In the genomic region with DNA sequence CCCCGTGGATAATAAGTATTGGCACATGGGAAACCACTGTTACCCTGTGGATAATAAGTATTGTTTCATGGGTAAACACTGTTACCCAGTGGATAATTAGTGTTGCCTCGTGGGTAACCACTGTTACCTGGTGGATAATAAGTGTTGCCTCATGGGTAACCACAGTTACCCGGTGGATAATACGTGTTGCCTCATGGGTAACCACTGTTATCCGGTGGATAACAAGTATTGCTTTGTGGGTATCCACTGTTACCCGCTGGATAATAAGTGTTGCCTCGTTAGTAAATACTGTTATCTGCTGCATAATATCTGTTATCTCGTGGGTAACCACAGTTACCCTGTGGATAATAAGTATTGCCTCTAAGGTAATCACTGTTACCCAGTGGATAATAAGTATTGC, we compare ENCODE assay signal across 34 cellular contexts. TPM values are rescaled to one million over a fixed set of nuclear protein-coding genes. Genes with fewer than 3 reads are reported as not detected.
"Had no signal": no experiment of that assay in that cellular context is flagged by ENCODE, and none has a peak within 500 bp of the region (broad histone marks: within the 10 kb centered on the region; RNA-seq: fewer than 3 reads in every experiment).

No MANE protein-coding gene starts in this region.

- ATAC-seq: activated CD4-positive, alpha-beta T cell treated with anti-CD3 and anti-CD28 coated beads for 36 hours; activated CD8-positive, alpha-beta memory T cell treated with anti-CD3 and anti-CD28 coated beads, Interleukin-2, amount 10 ng/mL, durations not matched to agents 7 days and 5 days; activated CD8-positive, alpha-beta T cell treated with anti-CD3 and anti-CD28 coated beads, Interleukin-2, amount 10 ng/mL, durations not matched to agents 7 days and 5 days; activated naive CD4-positive, alpha-beta T cell treated with anti-CD3 and anti-CD28 coated beads, Interleukin-2, amount 50 U/mL, for 72 hours; activated T-cell treated with anti-CD3 and anti-CD28 coated beads, Interleukin-2, amount 50 U/mL, for 72 hours; gastroesophageal sphincter; heart right ventricle had no signal

- H3K27me3 ChIP-seq: ascending aorta, breast epithelium, cardiac muscle cell, dorsolateral prefrontal cortex, esophagus squamous epithelium, gastroesophageal sphincter, heart right ventricle had no signal

- H3K27ac ChIP-seq: ascending aorta, breast epithelium, cardiac muscle cell, coronary artery, dorsolateral prefrontal cortex, esophagus squamous epithelium, gastroesophageal sphincter, heart right ventricle had no signal

- H3K4me3 ChIP-seq: ascending aorta, breast epithelium, cardiac muscle cell, coronary artery, dorsolateral prefrontal cortex, esophagus squamous epithelium, gastroesophageal sphincter, heart right ventricle had no signal

- DNase-seq: activated CD4-positive, alpha-beta memory T cell treated with anti-CD3 and anti-CD28 coated beads for 36 hours; activated CD4-positive, alpha-beta T cell treated with anti-CD3 and anti-CD28 coated beads for 36 hours; activated CD4-positive, CD25-positive, alpha-beta regulatory T cell; activated CD4-positive, CD25-positive, alpha-beta regulatory T cell treated with anti-CD3 and anti-CD28 coated beads, Interleukin-2, amount 50 U/mL, for 72 hours; activated CD8-positive, alpha-beta memory T cell treated with anti-CD3 and anti-CD28 coated beads, Interleukin-2, amount 10 ng/mL, durations not matched to agents 7 days and 5 days; activated CD8-positive, alpha-beta memory T cell treated with anti-CD3 and anti-CD28 coated beads, Interleukin-2, amount 50 U/mL, for 4 hours; activated CD8-positive, alpha-beta T cell treated with anti-CD3 and anti-CD28 coated beads, Interleukin-2, amount 10 ng/mL, durations not matched to agents 7 days and 5 days; activated gamma-delta T cell; activated naive CD4-positive, alpha-beta T cell; activated naive CD4-positive, alpha-beta T cell treated with anti-CD3 and anti-CD28 coated beads, Interleukin-2, amount 10 ng/mL, durations not matched to agents 7 days and 5 days; activated naive CD8-positive, alpha-beta T cell treated with anti-CD3 and anti-CD28 coated beads, Interleukin-2, amount 10 ng/mL, durations not matched to agents 7 days and 5 days; activated T-cell treated with anti-CD3 and anti-CD28 coated beads, Interleukin-2, amount 50 U/mL, for 1 hour; activated T-cell treated with anti-CD3 and anti-CD28 coated beads, Interleukin-2, amount 50 U/mL, for 72 hours; central memory CD4-positive, alpha-beta T cell; cerebellar nuclear complex; dorsolateral prefrontal cortex; effector memory CD4-positive, alpha-beta T cell; erythroblast; esophagus squamous epithelium; foreskin melanocyte; heart right ventricle; T-helper 2 cell had no signal

- H3K9me3 ChIP-seq: breast epithelium had no signal

- H3K36me3 ChIP-seq: ascending aorta, breast epithelium, cardiac muscle cell, esophagus squamous epithelium, gastroesophageal sphincter, heart right ventricle had no signal

- H3K4me1 ChIP-seq: ascending aorta, breast epithelium, esophagus squamous epithelium, gastroesophageal sphincter, heart right ventricle had no signal

RNA-seq across cellular contexts. Expression of a gene that starts 25.5 kb away (rescaled TPM):
- total RNA-seq: activated CD4-positive, alpha-beta memory T cell treated with anti-CD3 and anti-CD28 coated beads for 36 hours; activated CD4-positive, alpha-beta T cell treated with anti-CD3 and anti-CD28 coated beads for 36 hours; activated CD4-positive, alpha-beta T cell treated with anti-CD3 and anti-CD28 coated beads, Interleukin-2, amount 10 ng/mL, durations not matched to agents 24 days and 14 days; activated CD8-positive, alpha-beta memory T cell treated with anti-CD3 and anti-CD28 coated beads for 36 hours; activated CD8-positive, alpha-beta memory T cell treated with anti-CD3 and anti-CD28 coated beads, Interleukin-2, amount 10 ng/mL, durations not matched to agents 7 days and 5 days; activated CD8-positive, alpha-beta T cell treated with anti-CD3 and anti-CD28 coated beads, Interleukin-2, amount 10 ng/mL, durations not matched to agents 7 days and 5 days; activated naive CD4-positive, alpha-beta T cell treated with anti-CD3 and anti-CD28 coated beads, Interleukin-2, amount 50 U/mL, for 72 hours; activated naive CD8-positive, alpha-beta T cell treated with anti-CD3 and anti-CD28 coated beads, Interleukin-2, amount 10 ng/mL, durations not matched to agents 7 days and 5 days; activated T-cell treated with anti-CD3 and anti-CD28 coated beads, Interleukin-2, amount 50 U/mL, for 72 hours; ascending aorta; cardiac muscle cell; dorsolateral prefrontal cortex; fibroblast of lung; fibroblast of villous mesenchyme; glomerular endothelial cell; heart right ventricle; T-helper 1 cell treated with Interleukin-12 subunit alpha and Interleukin-12 subunit beta and Interleukin-4 antibody, amounts not matched to agents 30 ng/mL and 1 ng/mL, for 36 hours had no signal
- polyA plus RNA-seq: cardiac muscle cell, fibroblast of lung, heart right ventricle had no signal

RNA-seq across cellular contexts. Expression of a gene that starts 57.3 kb away (rescaled TPM):
- total RNA-seq: activated CD4-positive, alpha-beta memory T cell treated with anti-CD3 and anti-CD28 coated beads for 36 hours; activated CD4-positive, alpha-beta T cell treated with anti-CD3 and anti-CD28 coated beads for 36 hours; activated CD4-positive, alpha-beta T cell treated with anti-CD3 and anti-CD28 coated beads, Interleukin-2, amount 10 ng/mL, durations not matched to agents 24 days and 14 days; activated CD8-positive, alpha-beta memory T cell treated with anti-CD3 and anti-CD28 coated beads for 36 hours; activated CD8-positive, alpha-beta memory T cell treated with anti-CD3 and anti-CD28 coated beads, Interleukin-2, amount 10 ng/mL, durations not matched to agents 7 days and 5 days; activated CD8-positive, alpha-beta T cell treated with anti-CD3 and anti-CD28 coated beads, Interleukin-2, amount 10 ng/mL, durations not matched to agents 7 days and 5 days; activated naive CD4-positive, alpha-beta T cell treated with anti-CD3 and anti-CD28 coated beads, Interleukin-2, amount 50 U/mL, for 72 hours; activated naive CD8-positive, alpha-beta T cell treated with anti-CD3 and anti-CD28 coated beads, Interleukin-2, amount 10 ng/mL, durations not matched to agents 7 days and 5 days; activated T-cell treated with anti-CD3 and anti-CD28 coated beads, Interleukin-2, amount 50 U/mL, for 72 hours; ascending aorta; fibroblast of lung; fibroblast of villous mesenchyme; glomerular endothelial cell; T-helper 1 cell treated with Interleukin-12 subunit alpha and Interleukin-12 subunit beta and Interleukin-4 antibody, amounts not matched to agents 30 ng/mL and 1 ng/mL, for 36 hours had no signal
- polyA plus RNA-seq: fibroblast of lung had no signal
